ENCODE assay signal across 2 cellular contexts in genomic region chr2:43248621-43249020, GRCh38.
TF ChIP-seq lines count a peak whose summit lies in the region.

No MANE protein-coding gene starts in this region.

TF ChIP-seq in K562, 482 proteins besides CTCF, POLR2A, EP300 and RAD21:
- no peak for TF ChIP-seq NONO (IDR thresholded peaks at IDR 0.05; ENCODE audit: low read depth in 2 of 2, low read length in 1 of 2)
- no peak for TF ChIP-seq ZNF146 (CRISPR knock-in tag; IDR thresholded peaks at IDR 0.05; ENCODE audit: unreplicated experiment)

TF ChIP-seq in H1, 55 proteins besides CTCF, POLR2A, EP300 and RAD21:
- no peak for TF ChIP-seq CHD1 (IDR thresholded peaks at IDR 0.05; ENCODE audit: low read depth, low read length)
- TF ChIP-seq CBX8 (IDR thresholded peaks at IDR 0.05; ENCODE audit: borderline replicate concordance, low read depth, low read length), result no peak
- TF ChIP-seq TEAD4 (IDR thresholded peaks at IDR 0.05; ENCODE audit: low read depth, low read length), result no peak
- TF ChIP-seq SIX5 (IDR thresholded peaks at IDR 0.05; ENCODE audit: low read depth, low read length), result no peak
